8 cellular contexts compared by ENCODE assay signal in genomic region chr20:2101935-2102584, GRCh38. TPM values are rescaled to one million over a fixed set of nuclear protein-coding genes. Genes with fewer than 3 reads are reported as not detected.
DNase-seq lines count a peak whose midpoint lies in the region; ATAC-seq and TF ChIP-seq lines count a peak whose summit lies in the region.

No MANE protein-coding gene starts in this region.

- H3K27me3 Mint-ChIP-seq in T-helper 2 cell treated with Interferon-gamma antibody and Interleukin-4, amounts not matched to agents 5 μg/mL and 100 μg/mL, for 36 hours (ENCODE audit: low read depth) = peaks cover 12% of the 10 kb centered on the region

- H3K4me1 Mint-ChIP-seq in T-helper 2 cell treated with Interferon-gamma antibody and Interleukin-4, amounts not matched to agents 5 μg/mL and 100 μg/mL, for 36 hours (ENCODE audit: low read depth) = peaks cover 27% of the 10 kb centered on the region

- peaks cover 20% of the 10 kb centered on the region for H3K36me3 Mint-ChIP-seq in T-helper 2 cell treated with Interferon-gamma antibody and Interleukin-4, amounts not matched to agents 5 μg/mL and 100 μg/mL, for 36 hours (ENCODE audit: low read depth)

- H3K27ac ChIP-seq in ascending aorta (peak overlapping the region; percentile 99), right cardiac atrium (ENCODE audit: low read length) (peak overlapping the region; percentile 97), uterus (peak overlapping the region; percentile 96 to 99)

- ATAC-seq in GM18511 (IDR thresholded peaks at IDR 0.05; ENCODE audit: unreplicated experiment) (peak; percentile 87), HG02981 (IDR thresholded peaks at IDR 0.05; ENCODE audit: unreplicated experiment) (peak; percentile 74), right cardiac atrium (peak; percentile 95 to 97)

- H3K4me1 ChIP-seq in ascending aorta (peaks cover 0 to 25% of the 10 kb centered on the region in 2 donors), right cardiac atrium (ENCODE audit: control insufficient read depth, insufficient read depth, low read length) (peaks cover 2% of the 10 kb centered on the region), uterus (peaks cover 0 to 22% of the 10 kb centered on the region in 2 donors)

- no peaks in the 10 kb centered on the region for H3K9me3 Mint-ChIP-seq in T-helper 2 cell treated with Interferon-gamma antibody and Interleukin-4, amounts not matched to agents 5 μg/mL and 100 μg/mL, for 36 hours

- H3K36me3 ChIP-seq in ascending aorta (peaks cover 0 to 3% of the 10 kb centered on the region in 2 donors), uterus (no peaks in the 10 kb centered on the region)

- peak in 1 of 2 donors; percentile 33 for TF ChIP-seq POLR2A in uterus (IDR thresholded peaks at IDR 0.05)

- peak overlapping the region; percentile 100 for H3K27ac Mint-ChIP-seq in T-helper 2 cell treated with Interferon-gamma antibody and Interleukin-4, amounts not matched to agents 5 μg/mL and 100 μg/mL, for 36 hours

- H3K4me3 ChIP-seq in ascending aorta (peak overlapping the region; percentile 84 to 96), right cardiac atrium (ENCODE audit: low read length) (peak overlapping the region; percentile 69), uterus (peak overlapping the region; percentile 77 to 88)

- H3K9me3 ChIP-seq in ascending aorta (no peaks in the 10 kb centered on the region), right cardiac atrium (ENCODE audit: control insufficient read depth, low read length) (no peaks in the 10 kb centered on the region), uterus (no peaks in the 10 kb centered on the region)

- DNase-seq in NCI-H1930 (lab: John Stamatoyannopoulos, UW) = peak; percentile 84 to 90
- peak; percentile 86 for DNase-seq in T-helper 2 cell treated with Interferon-gamma antibody and Interleukin-4, amounts not matched to agents 5 μg/mL and 100 μg/mL, for 36 hours (ENCODE audit: low spot score)
- peak; percentile 68 to 95 for DNase-seq in ascending aorta (ENCODE audit: low spot score in 2 of 2)
- peak; percentile 94 to 97 (median 97) for DNase-seq in right cardiac atrium
- peak; percentile 93 for DNase-seq in putamen (ENCODE audit: low spot score)
- peak; percentile 88 to 92 for DNase-seq in uterus

- no peaks in the 10 kb centered on the region for H3K27me3 ChIP-seq in ascending aorta
- H3K27me3 ChIP-seq in right cardiac atrium (ENCODE audit: control insufficient read depth, insufficient read depth) = no peaks in the 10 kb centered on the region
- H3K27me3 ChIP-seq in uterus = no peaks in the 10 kb centered on the region

- under 1% methylated on average over 57 of the region's 57 CpGs for WGBS in right cardiac atrium

- TF ChIP-seq CTCF in ascending aorta (IDR thresholded peaks at IDR 0.05) (no peak), uterus (IDR thresholded peaks at IDR 0.05) (peak in 1 of 4 experiments; percentile 9)

- intact Hi-C loops in ascending aorta (cut with DNase I) = loop anchor here (2.0 to 10.0 kb wide), 11 partner anchors 167 to 1557 kb away; partner anchors contain the start of genes CSNK2A1, FAM110A, NOP56 and NSFL1C
- intact Hi-C loops in right cardiac atrium (cut with DNase I) = loop anchor here in 1 of 4 donors (5.0 to 10.0 kb wide), 2 partner anchors 50 to 137 kb away; no protein-coding TSS in a partner anchor
- intact Hi-C loops in uterus (cut with DNase I; ENCODE audit: low total_unique reads) = no loop called here

- H3K4me3 Mint-ChIP-seq in T-helper 2 cell treated with Interferon-gamma antibody and Interleukin-4, amounts not matched to agents 5 μg/mL and 100 μg/mL, for 36 hours = peak overlapping the region; percentile 90

RNA-seq across cellular contexts. Expression of gene STK35, which starts 0.4 kb away (rescaled TPM):
- total RNA-seq in ascending aorta = 11.2 TPM
- total RNA-seq in right cardiac atrium = 10 to 100 TPM; 10.8 to 16.5 (median 12.7) TPM
- 7.8 TPM for polyA plus RNA-seq in right cardiac atrium
- total RNA-seq in uterus = 10 to 100 TPM; 10.2 to 28.0 (median 17.5) TPM

Comparison
In these comparisons a context has a peak if more than half of its experiments do, and no peak if none do; other contexts are left out.
1. Peak in every context shown above with its lines: DNase-seq, ATAC-seq, H3K4me3 ChIP-seq and H3K27ac ChIP-seq.